25 cellular contexts compared by ENCODE assay signal in the genomic region with DNA sequence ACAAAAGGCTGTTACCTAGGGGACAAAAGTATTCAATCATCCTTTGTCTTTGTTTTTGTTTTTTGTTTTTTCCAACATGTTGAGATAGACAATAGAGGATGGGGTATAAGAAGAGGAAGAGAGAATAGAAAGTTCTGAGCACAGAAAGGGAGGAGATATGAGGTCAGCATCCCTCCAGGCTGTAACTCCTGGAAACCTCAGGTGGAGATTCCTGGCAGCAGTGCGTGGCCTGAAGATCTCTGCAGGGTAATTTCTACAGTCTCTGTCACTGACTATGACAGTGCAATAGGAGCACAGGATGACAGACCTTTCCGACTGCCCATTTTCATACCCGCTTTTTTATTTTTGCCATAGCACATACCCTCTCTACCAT.
A peak's percentile ranks its signal among the peaks of the same experiment; 100 is the strongest.
DNase-seq lines count a peak whose midpoint lies in the region; ATAC-seq and TF ChIP-seq lines count a peak whose summit lies in the region.
"Had no signal": no experiment of that assay in that cellular context is flagged by ENCODE, and none has a peak within 500 bp of the region (broad histone marks: within the 10 kb centered on the region; RNA-seq: fewer than 3 reads in every experiment).

No MANE protein-coding gene starts in this region.

- CTCF ChIA-PET in RWPE1 (lab: Yijun Ruan, JAX): no interaction called here

- no peak overlapping the region for H3K4me3 ChIP-seq in gastrocnemius medialis
- H3K4me3 ChIP-seq: K562, SJCRH30 had no signal

- POLR2A ChIA-PET in RWPE1 (lab: Yijun Ruan, JAX; ENCODE audit: low non-redundant PET): no interaction called here

- no peaks in the 10 kb centered on the region for H3K9me3 ChIP-seq in gastrocnemius medialis
- H3K9me3 ChIP-seq: SJCRH30 had no signal

- DNase-seq in HPDE6-E6E7 (ENCODE audit: extremely low spot score) (peak; percentile 46), RWPE1 (ENCODE audit: low spot score) (peak; percentile 32), gastrocnemius medialis (no peak), NCI-H146 treated with DMSO at 0.1 percent for 48 hours (lab: John Stamatoyannopoulos, UW; ENCODE audit: unreplicated experiment) (no peak), NCI-H2196 (lab: John Stamatoyannopoulos, UW; ENCODE audit: unreplicated experiment) (no peak), EL (no peak)
- DNase-seq: AML-193; C1 segment of cervical spinal cord; Calu3; CD8-positive, alpha-beta T cell; DMS153; GDM1; NCI-H1092 treated with DMSO at 0.1 percent for 48 hours; NCI-H146; NCI-H2081 treated with DMSO at 0.1 percent for 48 hours; NCI-H2227 treated with DMSO at 0.1 percent for 48 hours; NCI-H524; NCI-H774; NK-92 treated with Interleukin-12 subunit alpha and Interleukin-12 subunit beta, amount 100 ng/mL, for 24 hours; SJCRH30; T-cell had no signal

- H3K27ac ChIP-seq in RWPE1 (no peak overlapping the region), gastrocnemius medialis (peak overlapping the region in 3 of 4 donors; percentile 52 to 76 (median 66))
- H3K27ac ChIP-seq: SJCRH30 had no signal

- no peaks in the 10 kb centered on the region for H3K27me3 ChIP-seq in gastrocnemius medialis
- H3K27me3 ChIP-seq: SJCRH30 had no signal

- peak; percentile 50 for ATAC-seq in esophagus mucosa
- ATAC-seq in gastrocnemius medialis: no peak
- ATAC-seq: CD8-positive, alpha-beta T cell; HepG2; K562; Panc1; T-cell had no signal

- H3K36me3 ChIP-seq in gastrocnemius medialis: no peaks in the 10 kb centered on the region
- H3K36me3 ChIP-seq: SJCRH30 had no signal

- intact Hi-C loops in gastrocnemius medialis (cut with DNase I; ENCODE audit: low total_unique reads): no loop called here

- peaks cover 22 to 46% of the 10 kb centered on the region in 2 donors for H3K4me1 ChIP-seq in gastrocnemius medialis
- H3K4me1 ChIP-seq: SJCRH30 had no signal

- TF ChIP-seq POLR2A in gastrocnemius medialis (IDR thresholded peaks at IDR 0.05): no peak

- TF ChIP-seq CTCF in RWPE1 (conservative IDR thresholded peaks at IDR 0.05; ENCODE audit: low read depth): no peak
- no peak for TF ChIP-seq CTCF in gastrocnemius medialis (IDR thresholded peaks at IDR 0.05 in 4 of 5, conservative IDR thresholded peaks at IDR 0.05 in 1 of 5)

- in situ Hi-C loops in gastrocnemius medialis (cut with MboI; ENCODE audit: low sequenced_read_pairs in 4 of 4): no loop called here

Comparison
In these comparisons a context has a peak if more than half of its experiments do, and no peak if none do; other contexts are left out.
1. DNase-seq: peak in HPDE6-E6E7 (single experiment) and RWPE1 (single experiment); none in gastrocnemius medialis (0 of 2), NCI-H146 treated with DMSO at 0.1 percent for 48 hours (single experiment), NCI-H2196 (single experiment) and EL (single experiment).